19 cellular contexts compared by ENCODE assay signal in the genomic region with DNA sequence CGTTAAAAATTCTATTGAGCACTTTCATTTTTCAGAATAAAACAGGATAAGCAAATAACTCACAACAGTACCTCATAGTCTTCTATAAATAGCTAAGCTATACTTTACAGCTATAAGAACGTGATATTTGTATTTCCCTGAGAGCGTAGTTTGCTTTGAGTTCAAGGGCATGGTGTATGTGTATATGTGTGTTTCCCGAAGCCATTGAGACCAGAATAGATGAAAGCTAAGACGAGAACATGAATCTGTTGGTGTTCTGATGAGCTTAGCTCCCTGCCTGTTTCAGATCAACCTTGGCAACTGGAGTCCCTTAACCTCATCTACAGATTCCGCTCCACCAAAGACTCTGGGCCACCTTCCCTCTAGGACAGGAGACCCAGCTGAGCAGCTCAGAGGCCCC. TPM values are rescaled to one million over a fixed set of nuclear protein-coding genes. Genes with fewer than 3 reads are reported as not detected.
DNase-seq lines count a peak whose midpoint lies in the region; ATAC-seq and TF ChIP-seq lines count a peak whose summit lies in the region.
"Had no signal": no experiment of that assay in that cellular context is flagged by ENCODE, and none has a peak within 500 bp of the region (broad histone marks: within the 10 kb centered on the region; RNA-seq: fewer than 3 reads in every experiment).

No MANE protein-coding gene starts in this region.

- H3K27me3 ChIP-seq in SU-DHL-6 (ENCODE audit: low read length) (no peaks in the 10 kb centered on the region), stomach (no peaks in the 10 kb centered on the region)
- H3K27me3 ChIP-seq: BLaER1 treated with 17β-estradiol and CSF1 and Interleukin-3, amounts not matched to agents 10 nM and 100 nM had no signal

- no peaks in the 10 kb centered on the region for H3K9me2 ChIP-seq in SU-DHL-6 (replicated peaks; ENCODE audit: insufficient read depth, low read length)

- H3K36me3 Mint-ChIP-seq in activated CD8-positive, alpha-beta memory T cell treated with anti-CD3 and anti-CD28 coated beads, Interleukin-2, amount 10 ng/mL, durations not matched to agents 7 days and 5 days = peaks cover 5% of the 10 kb centered on the region
- peaks cover 13% of the 10 kb centered on the region for H3K36me3 Mint-ChIP-seq in memory B cell

- peaks cover 0 to 13% (median 9%) of the 10 kb centered on the region in 4 donors for H3K4me1 ChIP-seq in stomach

- no peaks in the 10 kb centered on the region for H3K79me2 ChIP-seq in SU-DHL-6 (ENCODE audit: insufficient read depth, low read length)

- peak; percentile 9 for ATAC-seq in activated CD8-positive, alpha-beta memory T cell treated with anti-CD3 and anti-CD28 coated beads, Interleukin-2, amount 10 ng/mL, durations not matched to agents 7 days and 5 days
- no peak for ATAC-seq in memory B cell (ENCODE audit: low read depth)

- H3K4me2 ChIP-seq in SU-DHL-6 (ENCODE audit: low read depth, low read length, poor library complexity, severe bottlenecking) = no peak overlapping the region
- H3K4me2 ChIP-seq: BLaER1 treated with 17β-estradiol and CSF1 and Interleukin-3, amounts not matched to agents 10 nM and 100 nM had no signal

- H3F3A ChIP-seq in SU-DHL-6 (ENCODE audit: insufficient read depth) = peaks cover 20% of the 10 kb centered on the region

- H2AFZ ChIP-seq in SU-DHL-6 (ENCODE audit: low read depth, low read length, severe bottlenecking) = no peak overlapping the region

- intact Hi-C loops in stomach (cut with DNase I; ENCODE audit: low total_unique reads) = no loop called here

- CTCF ChIA-PET in activated CD8-positive, alpha-beta memory T cell treated with anti-CD3 and anti-CD28 coated beads, Interleukin-2, amount 10 ng/mL, durations not matched to agents 7 days and 5 days (lab: Charles Lee) = no interaction called here

- no peak for TF ChIP-seq POLR2A in stomach (IDR thresholded peaks at IDR 0.05)

- H3K9ac ChIP-seq in SU-DHL-6 (ENCODE audit: low read length) = no peak overlapping the region
- H3K9ac ChIP-seq: BLaER1 treated with 17β-estradiol and CSF1 and Interleukin-3, amounts not matched to agents 10 nM and 100 nM had no signal

- H3K27me3 Mint-ChIP-seq in activated CD8-positive, alpha-beta memory T cell treated with anti-CD3 and anti-CD28 coated beads, Interleukin-2, amount 10 ng/mL, durations not matched to agents 7 days and 5 days = no peaks in the 10 kb centered on the region
- no peaks in the 10 kb centered on the region for H3K27me3 Mint-ChIP-seq in memory B cell

- H3K9me3 ChIP-seq in SU-DHL-6 (ENCODE audit: insufficient read depth, low read length) (no peaks in the 10 kb centered on the region), stomach (no peaks in the 10 kb centered on the region)

- H3K27ac Mint-ChIP-seq in activated CD8-positive, alpha-beta memory T cell treated with anti-CD3 and anti-CD28 coated beads, Interleukin-2, amount 10 ng/mL, durations not matched to agents 7 days and 5 days = no peak overlapping the region
- peak overlapping the region; percentile 78 for H3K27ac Mint-ChIP-seq in memory B cell

- H3K4me3 ChIP-seq in SU-DHL-6 (ENCODE audit: insufficient read depth, low read length, poor library complexity, severe bottlenecking) = no peak overlapping the region
- H3K4me3 ChIP-seq in stomach = no peak overlapping the region
- no peak overlapping the region for H3K4me3 ChIP-seq in foreskin fibroblast (ENCODE audit: low read depth in 1 of 2, low read length in 2 of 2)
- H3K4me3 ChIP-seq: BLaER1 treated with 17β-estradiol and CSF1 and Interleukin-3, amounts not matched to agents 10 nM and 100 nM had no signal

- no peaks in the 10 kb centered on the region for H3K9me3 Mint-ChIP-seq in activated CD8-positive, alpha-beta memory T cell treated with anti-CD3 and anti-CD28 coated beads, Interleukin-2, amount 10 ng/mL, durations not matched to agents 7 days and 5 days (ENCODE audit: low read depth)
- H3K9me3 Mint-ChIP-seq in memory B cell = no peaks in the 10 kb centered on the region

- 69 to 79% (median 71%) methylated on average over 6 of the region's 6 CpGs for WGBS in stomach, 5 donors

- no peaks in the 10 kb centered on the region for H3K4me1 Mint-ChIP-seq in activated CD8-positive, alpha-beta memory T cell treated with anti-CD3 and anti-CD28 coated beads, Interleukin-2, amount 10 ng/mL, durations not matched to agents 7 days and 5 days
- H3K4me1 Mint-ChIP-seq in memory B cell = peaks cover 11% of the 10 kb centered on the region

- H3K4me3 Mint-ChIP-seq in activated CD8-positive, alpha-beta memory T cell treated with anti-CD3 and anti-CD28 coated beads, Interleukin-2, amount 10 ng/mL, durations not matched to agents 7 days and 5 days = no peak overlapping the region
- H3K4me3 Mint-ChIP-seq in memory B cell = no peak overlapping the region

- TF ChIP-seq CTCF in SU-DHL-6 (IDR thresholded peaks at IDR 0.05; ENCODE audit: insufficient read depth, low read length, poor library complexity, severe bottlenecking) (no peak), stomach (IDR thresholded peaks at IDR 0.05) (no peak), foreskin fibroblast (IDR thresholded peaks at IDR 0.05; ENCODE audit: low read depth, low read length) (no peak)

- DNase-seq in activated CD8-positive, alpha-beta memory T cell treated with anti-CD3 and anti-CD28 coated beads, Interleukin-2, amount 10 ng/mL, durations not matched to agents 7 days and 5 days = no peak
- no peak for DNase-seq in activated CD8-positive, alpha-beta memory T cell treated with anti-CD3 and anti-CD28 coated beads for 24 hours
- DNase-seq in memory B cell (ENCODE audit: low spot score in 2 of 2) (no peak), stomach (peak; percentile 7), foreskin fibroblast (no peak), SIG-M5 treated with dmso at 0.1 percent for 504 hours (lab: John Stamatoyannopoulos, UW; ENCODE audit: unreplicated experiment) (no peak), DMS53 (lab: John Stamatoyannopoulos, UW) (no peak)
- DNase-seq: DMS 273 treated with DMSO at 0.1 percent for 48 hours; EL; NCI-H1417 treated with DMSO at 0.1 percent for 48 hours; NCI-H1930; NCI-H446; NCI-H69; NK-92 treated with Interleukin-12 subunit alpha and Interleukin-12 subunit beta, amount 100 ng/mL, for 24 hours; RPMI8226; SIG-M5 had no signal

- H3K36me3 ChIP-seq in SU-DHL-6 (ENCODE audit: low read length) = peaks cover 23% of the 10 kb centered on the region; the same call in 1 of the 2 replicates
- H3K36me3 ChIP-seq in stomach = peaks cover 0 to 12% (median 1%) of the 10 kb centered on the region in 4 donors

- H4K20me1 ChIP-seq in SU-DHL-6 (ENCODE audit: low read depth, low read length) = no peaks in the 10 kb centered on the region
- H4K20me1 ChIP-seq: BLaER1 treated with 17β-estradiol and CSF1 and Interleukin-3, amounts not matched to agents 10 nM and 100 nM had no signal

- H3K27ac ChIP-seq in SU-DHL-6 (ENCODE audit: low read depth, low read length) (peak overlapping the region; percentile 0; the same call in 1 of the 2 replicates), stomach (no peak overlapping the region)
- H3K27ac ChIP-seq: BLaER1 treated with 17β-estradiol and CSF1 and Interleukin-3, amounts not matched to agents 10 nM and 100 nM; HL-60 had no signal

- no peak for TF ChIP-seq EP300 in stomach (IDR thresholded peaks at IDR 0.05)

RNA-seq across cellular contexts. Expression of a gene that starts 59.5 kb away (rescaled TPM):
- total RNA-seq in activated CD8-positive, alpha-beta memory T cell treated with anti-CD3 and anti-CD28 coated beads, Interleukin-2, amount 10 ng/mL, durations not matched to agents 7 days and 5 days = 10 to 100 TPM in 1 of 2 experiments, 1 to 10 TPM in 1; 6.0 to 11.4 TPM
- total RNA-seq in stomach = 1 to 10 TPM in 1 of 5 donors, under 1 TPM in 2, not detected in 2; 0.14 to 2.0 (median 0.29) TPM
- under 1 TPM; 0.05 to 0.46 (median 0.12) TPM for polyA plus RNA-seq in stomach
